In the genomic region with DNA sequence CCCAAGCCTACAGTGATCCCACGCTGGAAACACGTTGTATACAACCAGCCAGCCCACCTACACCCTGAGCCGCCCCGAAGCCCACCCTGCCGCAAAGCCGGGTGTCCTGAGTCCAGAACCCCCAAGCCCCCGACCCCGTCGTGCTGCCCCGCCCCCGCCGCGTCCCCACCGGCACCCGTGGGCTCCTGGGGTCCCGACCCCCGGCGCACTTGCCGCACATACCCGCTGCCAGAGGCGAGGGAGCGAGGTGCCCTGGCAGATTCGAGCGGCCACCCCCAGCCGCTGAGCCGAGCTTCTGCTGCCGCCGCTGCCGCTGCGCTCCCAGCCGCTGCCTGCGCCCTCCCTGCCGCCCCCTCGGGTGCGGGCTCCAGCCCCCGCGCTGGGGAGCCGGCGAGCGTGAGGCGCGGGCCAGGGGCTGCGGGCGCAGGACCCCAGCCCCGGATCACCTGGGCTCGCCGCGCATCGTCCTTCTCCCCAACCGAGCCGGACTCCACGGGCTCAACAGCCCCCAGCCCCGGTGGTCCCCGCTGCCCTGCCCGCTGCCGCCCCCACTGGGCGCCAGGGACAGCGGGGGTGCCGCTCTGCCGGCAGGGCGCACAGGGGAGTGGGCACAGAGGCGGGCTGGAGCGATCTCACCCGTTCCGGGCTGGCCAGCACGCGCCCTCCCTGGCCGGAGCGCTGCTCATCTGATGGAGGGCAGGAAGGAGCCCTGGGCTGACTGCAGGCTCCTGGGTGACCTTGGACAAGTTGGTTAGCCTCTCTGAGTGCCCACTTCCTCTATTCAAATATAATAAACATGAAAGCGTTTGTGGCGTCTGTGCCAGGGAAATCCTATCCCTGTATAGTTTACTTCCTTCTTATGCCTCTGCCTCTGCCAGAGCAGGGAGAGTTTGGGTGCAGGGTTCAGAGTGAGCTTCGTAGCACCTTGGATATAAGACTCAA, we compare ENCODE assay signal across 11 cellular contexts. TPM values are rescaled to one million over a fixed set of nuclear protein-coding genes. Genes with fewer than 3 reads are reported as not detected.
A peak's percentile ranks its signal among the peaks of the same experiment; 100 is the strongest.
DNase-seq lines count a peak whose midpoint lies in the region; ATAC-seq and TF ChIP-seq lines count a peak whose summit lies in the region.
"Had no signal": no experiment of that assay in that cellular context is flagged by ENCODE, and none has a peak within 500 bp of the region (broad histone marks: within the 10 kb centered on the region; RNA-seq: fewer than 3 reads in every experiment).

A gene with protein sequence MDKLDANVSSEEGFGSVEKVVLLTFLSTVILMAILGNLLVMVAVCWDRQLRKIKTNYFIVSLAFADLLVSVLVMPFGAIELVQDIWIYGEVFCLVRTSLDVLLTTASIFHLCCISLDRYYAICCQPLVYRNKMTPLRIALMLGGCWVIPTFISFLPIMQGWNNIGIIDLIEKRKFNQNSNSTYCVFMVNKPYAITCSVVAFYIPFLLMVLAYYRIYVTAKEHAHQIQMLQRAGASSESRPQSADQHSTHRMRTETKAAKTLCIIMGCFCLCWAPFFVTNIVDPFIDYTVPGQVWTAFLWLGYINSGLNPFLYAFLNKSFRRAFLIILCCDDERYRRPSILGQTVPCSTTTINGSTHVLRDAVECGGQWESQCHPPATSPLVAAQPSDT (minus strand): TSS at position 688 of the 942 bp plus-strand sequence. CDS start 17,513 bp downstream, outside the sequence.

- H2AK5ac ChIP-seq in mesendoderm (ENCODE audit: low read length): no peak within 1 kb of the TSS

- H3K27me3 Mint-ChIP-seq in natural killer cell treated with Interleukin-12 subunit alpha and Interleukin-12 subunit beta and Interleukin-15 and Interleukin-18, amount 100 ng/mL, for 72 hours: peaks cover 44 to 60% of the 10 kb centered on the region in 2 donors
- peaks cover 40 to 66% of the 10 kb centered on the region in 2 donors for H3K27me3 Mint-ChIP-seq in natural killer cell (ENCODE audit: low read depth in 2 of 2)

- no peak within 1 kb of the TSS for H3K4me3 Mint-ChIP-seq in natural killer cell treated with Interleukin-12 subunit alpha and Interleukin-12 subunit beta and Interleukin-15 and Interleukin-18, amount 100 ng/mL, for 72 hours
- H3K4me3 Mint-ChIP-seq in natural killer cell: no peak within 1 kb of the TSS
- H3K4me3 Mint-ChIP-seq: activated CD8-positive, alpha-beta T cell treated with anti-CD3 and anti-CD28 coated beads for 36 hours had no signal

- H2BK120ac ChIP-seq in mesendoderm (ENCODE audit: low read depth, low read length): no peak within 1 kb of the TSS

- H4K5ac ChIP-seq in mesendoderm (ENCODE audit: low read length): no peak within 1 kb of the TSS

- no peak within 1 kb of the TSS for H4K8ac ChIP-seq in mesendoderm (ENCODE audit: low read depth, low read length)

- peak; percentile 28 to 36 for ATAC-seq in natural killer cell treated with Interleukin-12 subunit alpha and Interleukin-12 subunit beta and Interleukin-15 and Interleukin-18, amount 100 ng/mL, for 72 hours
- ATAC-seq in natural killer cell (no peak), GM18873 (IDR thresholded peaks at IDR 0.05; ENCODE audit: low FRiP score, unreplicated experiment) (no peak), GM18517 (IDR thresholded peaks at IDR 0.05; ENCODE audit: unreplicated experiment) (no peak)
- ATAC-seq: activated CD8-positive, alpha-beta T cell treated with anti-CD3 and anti-CD28 coated beads for 36 hours had no signal

- H3K27ac Mint-ChIP-seq in natural killer cell treated with Interleukin-12 subunit alpha and Interleukin-12 subunit beta and Interleukin-15 and Interleukin-18, amount 100 ng/mL, for 72 hours: no peak within 1 kb of the TSS
- H3K27ac Mint-ChIP-seq in natural killer cell: no peak within 1 kb of the TSS
- H3K27ac Mint-ChIP-seq: activated CD8-positive, alpha-beta T cell treated with anti-CD3 and anti-CD28 coated beads for 36 hours had no signal

- no peak within 1 kb of the TSS for H3K23ac ChIP-seq in mesendoderm (ENCODE audit: low read length)

- no peak within 1 kb of the TSS for H2BK15ac ChIP-seq in mesendoderm (replicated peaks; ENCODE audit: low read depth)

- H3K27ac ChIP-seq in ectodermal cell (ENCODE audit: insufficient read depth, low read depth, low read length, poor library complexity, severe bottlenecking) (no peak within 1 kb of the TSS), mesendoderm (ENCODE audit: low read depth, low read length) (no peak within 1 kb of the TSS), uterus (no peak within 1 kb of the TSS)
- H3K27ac ChIP-seq: BLaER1, neutrophil had no signal

- no peaks in the 10 kb centered on the region for H3K9me3 ChIP-seq in ectodermal cell (ENCODE audit: control insufficient read depth, low read length)
- no peaks in the 10 kb centered on the region for H3K9me3 ChIP-seq in uterus
- H3K9me3 ChIP-seq: neutrophil had no signal

- peak within 1 kb of the TSS; percentile 40 for H3K4me2 ChIP-seq in mesendoderm (ENCODE audit: low read length)
- H3K4me2 ChIP-seq: BLaER1 had no signal

- H3K56ac ChIP-seq in mesendoderm (ENCODE audit: low read length): peak within 1 kb of the TSS; percentile 54

- intact Hi-C loops in natural killer cell (cut with micrococcal nuclease): no loop called here
- intact Hi-C loops in uterus (cut with DNase I; ENCODE audit: low total_unique reads): no loop called here

- H3K4me3 ChIP-seq in ectodermal cell (ENCODE audit: insufficient read depth, low read depth, low read length) (peak within 1 kb of the TSS; percentile 27), mesendoderm (ENCODE audit: low read length) (no peak within 1 kb of the TSS), uterus (peak within 1 kb of the TSS; percentile 9 to 11)
- H3K4me3 ChIP-seq: BLaER1 had no signal

- no peak for TF ChIP-seq POLR2A in uterus (IDR thresholded peaks at IDR 0.05)

- no peak within 1 kb of the TSS for H3K4ac ChIP-seq in mesendoderm (ENCODE audit: low read depth, low read length)

- H3K79me2 ChIP-seq in mesendoderm (ENCODE audit: control insufficient read depth, insufficient read depth, low read length): no peaks in the 10 kb centered on the region

- H3K36me3 Mint-ChIP-seq in natural killer cell treated with Interleukin-12 subunit alpha and Interleukin-12 subunit beta and Interleukin-15 and Interleukin-18, amount 100 ng/mL, for 72 hours: no peaks in the 10 kb centered on the region
- no peaks in the 10 kb centered on the region for H3K36me3 Mint-ChIP-seq in natural killer cell

- peaks cover 61% of the 10 kb centered on the region for H3K27me3 ChIP-seq in ectodermal cell (ENCODE audit: control insufficient read depth, insufficient read depth, low read length, poor library complexity, severe bottlenecking)
- peaks cover 13% of the 10 kb centered on the region for H3K27me3 ChIP-seq in mesendoderm (ENCODE audit: insufficient read depth, low read length, poor library complexity)
- H3K27me3 ChIP-seq in uterus: no peaks in the 10 kb centered on the region
- H3K27me3 ChIP-seq: BLaER1 had no signal

- TF ChIP-seq CTCF in natural killer cell (IDR thresholded peaks at IDR 0.05): no peak
- no peak for TF ChIP-seq CTCF in uterus (IDR thresholded peaks at IDR 0.05)

- no peak within 1 kb of the TSS for H2BK5ac ChIP-seq in mesendoderm (ENCODE audit: low read length)

- H3K79me1 ChIP-seq in mesendoderm (ENCODE audit: low read length): no peaks in the 10 kb centered on the region

- H3K18ac ChIP-seq in mesendoderm (ENCODE audit: low read length): no peak within 1 kb of the TSS

- 9% methylated on average over 72 of the region's 72 CpGs for WGBS in ectodermal cell, 2 experiments
- WGBS in mesendoderm (ENCODE audit: extremely low coverage, insufficient coverage, low lambda C conversion rate): no CpG with 5 or more reads among the region's 72 CpGs

- DNase-seq in natural killer cell treated with Interleukin-12 subunit alpha and Interleukin-12 subunit beta and Interleukin-15 and Interleukin-18, amount 100 ng/mL, for 72 hours (ENCODE audit: low spot score): no peak
- DNase-seq in natural killer cell: no peak
- DNase-seq in mesendoderm: no peak
- DNase-seq in uterus: no peak
- no peak for DNase-seq in SK-N-DZ (ENCODE audit: low spot score)
- DNase-seq: activated CD8-positive, alpha-beta T cell treated with anti-CD3 and anti-CD28 coated beads for 36 hours had no signal

- H3K4me1 ChIP-seq in ectodermal cell (ENCODE audit: control insufficient read depth, insufficient read depth, low read length): no peaks in the 10 kb centered on the region
- H3K4me1 ChIP-seq in mesendoderm (ENCODE audit: control insufficient read depth, low read depth, low read length): no peaks in the 10 kb centered on the region
- peaks cover 0 to 4% of the 10 kb centered on the region in 2 donors for H3K4me1 ChIP-seq in uterus
- H3K4me1 ChIP-seq: BLaER1 had no signal

- no peaks in the 10 kb centered on the region for H3K36me3 ChIP-seq in ectodermal cell (ENCODE audit: control insufficient read depth, insufficient read depth, low read length)
- no peaks in the 10 kb centered on the region for H3K36me3 ChIP-seq in mesendoderm (ENCODE audit: control insufficient read depth, insufficient read depth, low read length)
- no peaks in the 10 kb centered on the region for H3K36me3 ChIP-seq in uterus
- H3K36me3 ChIP-seq: BLaER1, neutrophil had no signal

- H3K9ac ChIP-seq in mesendoderm (ENCODE audit: low read length): peak within 1 kb of the TSS; percentile 43
- H3K9ac ChIP-seq: BLaER1 had no signal

- no peaks in the 10 kb centered on the region for H3K4me1 Mint-ChIP-seq in natural killer cell treated with Interleukin-12 subunit alpha and Interleukin-12 subunit beta and Interleukin-15 and Interleukin-18, amount 100 ng/mL, for 72 hours (ENCODE audit: low read depth in 2 of 2)
- H3K4me1 Mint-ChIP-seq in natural killer cell: no peaks in the 10 kb centered on the region

- H3K9me3 Mint-ChIP-seq in natural killer cell treated with Interleukin-12 subunit alpha and Interleukin-12 subunit beta and Interleukin-15 and Interleukin-18, amount 100 ng/mL, for 72 hours: no peaks in the 10 kb centered on the region
- H3K9me3 Mint-ChIP-seq in natural killer cell: no peaks in the 10 kb centered on the region
- H3K9me3 Mint-ChIP-seq: activated CD8-positive, alpha-beta T cell treated with anti-CD3 and anti-CD28 coated beads for 36 hours had no signal

RNA-seq across cellular contexts. Expression of the gene that starts here (rescaled TPM):
- not detected for total RNA-seq in natural killer cell treated with Interleukin-12 subunit alpha and Interleukin-12 subunit beta and Interleukin-15 and Interleukin-18, amount 100 ng/mL, for 72 hours
- total RNA-seq in natural killer cell: not detected
- polyA plus RNA-seq in ectodermal cell (2013, experiment 1 of 4): not detected
- polyA plus RNA-seq in ectodermal cell (2013, experiment 2 of 4): not detected
- not detected for polyA plus RNA-seq in ectodermal cell (2013, experiment 3 of 4)
- not detected for polyA plus RNA-seq in ectodermal cell (2013, experiment 4 of 4)
- polyA plus RNA-seq in mesendoderm (2013, experiment 1 of 2): not detected
- not detected for polyA plus RNA-seq in mesendoderm (2013, experiment 2 of 2)
- total RNA-seq in uterus: under 1 TPM in 2 of 4 donors, not detected in 2; 0.26 to 0.40 TPM
- not detected in 2 replicates for polyA plus RNA-seq in SK-N-DZ (2014; cell fraction: cytosol; rRNA removed)
- not detected in 2 replicates for polyA plus RNA-seq in SK-N-DZ (2014; cell fraction: nucleus; rRNA removed)
- total RNA-seq: activated CD8-positive, alpha-beta T cell treated with anti-CD3 and anti-CD28 coated beads for 36 hours had no signal

Comparison
In these comparisons a context has a peak if more than half of its experiments do, and no peak if none do; other contexts are left out.
1. Peak in ATAC-seq in natural killer cell treated with Interleukin-12 subunit alpha and Interleukin-12 subunit beta and Interleukin-15 and Interleukin-18, amount 100 ng/mL, for 72 hours; RNA of the gene not detected or under 1 TPM.